In genomic region chr9:134983094-134983493, GRCh38 we compare ENCODE assay signal across 10 cellular contexts.
DNase-seq lines count a peak whose midpoint lies in the region; ATAC-seq and TF ChIP-seq lines count a peak whose summit lies in the region.
"Had no signal": no experiment of that assay in that cellular context is flagged by ENCODE, and none has a peak within 500 bp of the region (broad histone marks: within the 10 kb centered on the region; RNA-seq: fewer than 3 reads in every experiment).

No MANE protein-coding gene starts in this region.

- no peak overlapping the region for H3K27ac ChIP-seq in MM.1S (ENCODE audit: low read length)
- no peak overlapping the region for H3K27ac ChIP-seq in esophagus muscularis mucosa (replicated peaks in 1 of 4)

- DNase-seq in GM10266 (ENCODE audit: extremely low spot score) (peak; percentile 51), MM.1S (peak; percentile 18), esophagus muscularis mucosa (ENCODE audit: extremely low spot score) (no peak), mucosa of descending colon (peak in 2 of 3 donors; percentile 28 to 43), SHP77 treated with DMSO at 0.1 percent for 48 hours (lab: John Stamatoyannopoulos, UW) (no peak), COLO829 (ENCODE audit: low spot score) (no peak)
- DNase-seq: DMS153, NCI-H1417 treated with DMSO at 0.1 percent for 48 hours had no signal

- H2AFZ ChIP-seq in MM.1S (ENCODE audit: low read length), result no peak overlapping the region

- no peaks in the 10 kb centered on the region for H3K9me3 ChIP-seq in MM.1S (replicated peaks; ENCODE audit: insufficient read depth, low read length)
- H3K9me3 ChIP-seq in esophagus muscularis mucosa, result peaks cover 0 to 18% (median 11%) of the 10 kb centered on the region in 4 donors
- peaks cover 11% of the 10 kb centered on the region for H3K9me3 ChIP-seq in mucosa of descending colon

- H3K4me3 ChIP-seq in MM.1S (ENCODE audit: low read length), result no peak overlapping the region
- no peak overlapping the region for H3K4me3 ChIP-seq in esophagus muscularis mucosa
- no peak overlapping the region for H3K4me3 ChIP-seq in mucosa of descending colon

- no peaks in the 10 kb centered on the region for H3K9me2 ChIP-seq in MM.1S (replicated peaks; ENCODE audit: insufficient read depth, low read length)

- no peak for ATAC-seq in mucosa of descending colon
- no peak for ATAC-seq in HG02678 (IDR thresholded peaks at IDR 0.05; ENCODE audit: unreplicated experiment)
- ATAC-seq in HG03457 (IDR thresholded peaks at IDR 0.05; ENCODE audit: unreplicated experiment), result no peak

- intact Hi-C loops in esophagus muscularis mucosa (cut with DNase I) (no loop called here), mucosa of descending colon (cut with DNase I, micrococcal nuclease) (no loop called here)

- no peaks in the 10 kb centered on the region for H3K4me1 ChIP-seq in MM.1S (ENCODE audit: low read length)
- H3K4me1 ChIP-seq in esophagus muscularis mucosa, result no peaks in the 10 kb centered on the region
- no peaks in the 10 kb centered on the region for H3K4me1 ChIP-seq in mucosa of descending colon (ENCODE audit: low read depth)

- no peak for TF ChIP-seq POLR2A in esophagus muscularis mucosa (IDR thresholded peaks at IDR 0.05; ENCODE audit: low read depth)

- H3K9ac ChIP-seq in MM.1S (ENCODE audit: low read length), result no peak overlapping the region

- no peak for TF ChIP-seq EP300 in esophagus muscularis mucosa (IDR thresholded peaks at IDR 0.05)

- no peaks in the 10 kb centered on the region for H3K36me3 ChIP-seq in MM.1S (replicated peaks; ENCODE audit: insufficient read depth, low read length)
- no peaks in the 10 kb centered on the region for H3K36me3 ChIP-seq in esophagus muscularis mucosa
- H3K36me3 ChIP-seq in mucosa of descending colon (ENCODE audit: low read depth), result no peaks in the 10 kb centered on the region

- H3K79me2 ChIP-seq in MM.1S (ENCODE audit: low read length), result no peaks in the 10 kb centered on the region

- H3F3A ChIP-seq in MM.1S (ENCODE audit: insufficient read depth, low read length), result no peaks in the 10 kb centered on the region

- H3K27me3 ChIP-seq in MM.1S (replicated peaks; ENCODE audit: insufficient read depth, low read length) (peaks cover 82% of the 10 kb centered on the region), esophagus muscularis mucosa (peaks cover 0 to 39% (median 0%) of the 10 kb centered on the region in 4 donors)

- no peaks in the 10 kb centered on the region for H4K20me1 ChIP-seq in MM.1S (ENCODE audit: insufficient read depth, low read length)

- peak; percentile 49 for TF ChIP-seq CTCF in GM10266 (IDR thresholded peaks at IDR 0.05; ENCODE audit: control insufficient read depth, insufficient read depth, low read depth, missing control alignments)
- peak; percentile 51 for TF ChIP-seq CTCF in MM.1S (IDR thresholded peaks at IDR 0.05; ENCODE audit: low read length)
- peak; percentile 23 to 42 (median 37) for TF ChIP-seq CTCF in esophagus muscularis mucosa (IDR thresholded peaks at IDR 0.05)
- TF ChIP-seq CTCF in mucosa of descending colon (IDR thresholded peaks at IDR 0.05), result no peak

- H3K4me2 ChIP-seq in MM.1S (ENCODE audit: low read depth, low read length), result no peak overlapping the region

- WGBS in esophagus muscularis mucosa, result 23% methylated on average over 10 of the region's 14 CpGs

Comparison
In these comparisons a context has a peak if more than half of its experiments do, and no peak if none do; other contexts are left out.
1. DNase-seq: peak in GM10266 (single experiment), MM.1S (single experiment) and mucosa of descending colon (2 of 3); none in esophagus muscularis mucosa (single experiment), SHP77 treated with DMSO at 0.1 percent for 48 hours (single experiment) and COLO829 (single experiment).